ENCODE assay signal across 8 cellular contexts in the genomic region with DNA sequence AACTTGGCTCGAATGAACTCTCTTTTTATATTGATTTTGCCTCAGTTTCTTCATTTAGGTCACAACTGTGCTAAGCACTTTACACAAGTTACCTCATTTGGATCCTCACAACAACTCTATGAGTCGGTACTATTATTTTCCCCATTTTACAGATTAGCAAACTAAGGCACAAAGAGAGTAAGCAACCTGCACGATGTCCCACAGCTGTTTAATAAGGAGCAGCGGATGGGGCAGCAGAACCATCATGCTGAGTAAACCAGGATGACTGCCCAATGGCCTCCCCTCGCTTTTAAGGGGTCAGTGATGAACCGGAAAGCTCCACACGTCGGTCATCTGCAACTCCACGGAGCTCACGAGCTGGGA. TPM values are rescaled to one million over a fixed set of nuclear protein-coding genes. Genes with fewer than 3 reads are reported as not detected.
A peak's percentile ranks its signal among the peaks of the same experiment; 100 is the strongest.
DNase-seq lines count a peak whose midpoint lies in the region; ATAC-seq, FAIRE-seq and TF ChIP-seq lines count a peak whose summit lies in the region.

No MANE protein-coding gene starts in this region.

- H3K4me3 ChIP-seq in hepatocyte, result peak overlapping the region; percentile 80
- H3K4me3 ChIP-seq in small intestine (ENCODE audit: low read depth in 1 of 2, low read length in 2 of 2), result peak overlapping the region; percentile 53 to 61

- no peak for FAIRE-seq in small intestine (lab: Jason Lieb, UNC)

- no peak for TF ChIP-seq CTCF in VCaP (conservative IDR thresholded peaks at IDR 0.05)
- TF ChIP-seq CTCF in hepatocyte (IDR thresholded peaks at IDR 0.05; ENCODE audit: poor library complexity), result no peak

- H3K27ac ChIP-seq in VCaP (peak overlapping the region; percentile 43; the same call in 1 of the 2 replicates), hepatocyte (peak overlapping the region; percentile 90), small intestine (ENCODE audit: low read depth in 1 of 2, low read length in 1 of 2) (peak overlapping the region; percentile 91 to 96)

- ATAC-seq in GM21717 (IDR thresholded peaks at IDR 0.05; ENCODE audit: unreplicated experiment) (peak; percentile 4), GM21528 (IDR thresholded peaks at IDR 0.05; ENCODE audit: low FRiP score, unreplicated experiment) (no peak), HG02623 (IDR thresholded peaks at IDR 0.05; ENCODE audit: unreplicated experiment) (no peak)

- WGBS in hepatocyte (ENCODE audit: low lambda C conversion rate, missing lambda C conversion rate), result 34% methylated on average over 10 of the region's 10 CpGs
- 4 to 15% (median 14%) methylated on average over 10 of the region's 10 CpGs for WGBS in small intestine, 3 donors

- DNase-seq in hepatocyte (ENCODE audit: low spot score) (peak; percentile 19), small intestine (peak; percentile 39), C1 segment of cervical spinal cord (lab: John Stamatoyannopoulos, UW) (no peak)
- DNase-seq in effector CD8-positive, alpha-beta T cell (lab: John Stamatoyannopoulos, UW), result no peak

- no peaks in the 10 kb centered on the region for H3K9me3 ChIP-seq in hepatocyte (ENCODE audit: low read depth)
- H3K9me3 ChIP-seq in small intestine (ENCODE audit: control insufficient read depth, low read depth), result no peaks in the 10 kb centered on the region

- H4K20me1 ChIP-seq in hepatocyte (ENCODE audit: insufficient read depth, poor library complexity, severe bottlenecking), result no peaks in the 10 kb centered on the region

- H3K79me2 ChIP-seq in hepatocyte, result peaks cover 26% of the 10 kb centered on the region

- peak overlapping the region; percentile 83 for H2AFZ ChIP-seq in hepatocyte

- peak overlapping the region; percentile 84 for H3K4me2 ChIP-seq in hepatocyte

- H3K27me3 ChIP-seq in hepatocyte (no peaks in the 10 kb centered on the region), small intestine (ENCODE audit: control insufficient read depth in 2 of 2, insufficient read depth in 2 of 2, low read length in 2 of 2) (no peaks in the 10 kb centered on the region)

- H3K36me3 ChIP-seq in hepatocyte (replicated peaks; ENCODE audit: insufficient read depth, low read depth) (no peaks in the 10 kb centered on the region), small intestine (ENCODE audit: control insufficient read depth in 2 of 2, insufficient read depth in 2 of 2, low read length in 2 of 2) (no peaks in the 10 kb centered on the region)

- H3K4me1 ChIP-seq in hepatocyte (ENCODE audit: insufficient read depth), result peaks cover 19% of the 10 kb centered on the region
- peaks cover 0 to 2% of the 10 kb centered on the region in 2 donors for H3K4me1 ChIP-seq in small intestine (ENCODE audit: control insufficient read depth in 2 of 2, insufficient read depth in 1 of 2, low read depth in 1 of 2, low read length in 1 of 2)

- H3K9me2 ChIP-seq in hepatocyte (replicated peaks; ENCODE audit: insufficient read depth), result no peaks in the 10 kb centered on the region

RNA-seq across cellular contexts. Expression of a gene that starts 0.6 kb away (rescaled TPM):
- 24.7 and 34.4 TPM in 2 replicates for total RNA-seq in hepatocyte
- 14.0 and 15.6 TPM in 2 replicates for polyA plus RNA-seq in hepatocyte
- polyA plus RNA-seq in small intestine, result 10 to 100 TPM; 16.5 to 40.9 (median 23.7) TPM

RNA-seq across cellular contexts. Expression of a gene that starts 38.3 kb away (rescaled TPM):
- not detected in 2 replicates for total RNA-seq in hepatocyte
- 0.39 TPM in 1 of 2 replicates, not detected in the other for polyA plus RNA-seq in hepatocyte
- not detected for polyA plus RNA-seq in small intestine

Comparison
In these comparisons a context has a peak if more than half of its experiments do, and no peak if none do; other contexts are left out.
1. H3K27ac ChIP-seq: peak in every context shown above with its lines; median percentile 94 in small intestine; 90 in hepatocyte; 43 in VCaP.
2. DNase-seq: peak in hepatocyte (single experiment) and small intestine (single experiment); none in C1 segment of cervical spinal cord (0 of 14) and effector CD8-positive, alpha-beta T cell (single experiment).